ENCODE assay signal across 33 cellular contexts in the genomic region with DNA sequence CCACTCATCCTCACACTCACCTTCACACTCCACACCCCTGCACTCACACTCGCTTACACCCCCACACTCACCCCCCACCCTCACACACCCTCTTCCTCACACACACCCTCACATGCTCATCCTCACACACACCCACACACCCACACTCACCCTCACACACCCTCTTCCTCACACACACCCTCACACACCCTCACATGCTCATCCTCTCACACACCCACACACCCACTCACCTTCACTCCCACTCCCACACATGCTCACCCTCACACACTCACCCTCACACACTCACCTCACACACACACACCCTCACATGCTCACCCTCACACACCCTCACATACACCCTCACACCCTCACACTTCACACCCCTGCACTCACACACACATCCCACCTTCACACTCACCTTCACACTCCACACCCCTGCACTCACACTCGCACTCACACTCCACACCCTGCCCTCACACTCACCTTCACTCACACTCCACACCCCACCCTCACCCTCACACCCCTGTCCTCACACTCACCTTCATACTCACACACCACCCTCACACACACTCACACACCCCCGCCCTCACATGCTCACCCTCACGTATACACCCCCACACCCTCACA. TPM values are rescaled to one million over a fixed set of nuclear protein-coding genes. Genes with fewer than 3 reads are reported as not detected.
DNase-seq lines count a peak whose midpoint lies in the region; ATAC-seq, FAIRE-seq and TF ChIP-seq lines count a peak whose summit lies in the region.
"Had no signal": no experiment of that assay in that cellular context is flagged by ENCODE, and none has a peak within 500 bp of the region (broad histone marks: within the 10 kb centered on the region; RNA-seq: fewer than 3 reads in every experiment).

No MANE protein-coding gene starts in this region.

- H3K4me3 ChIP-seq in GM12878 (no peak overlapping the region), spleen (no peak overlapping the region)
- H3K4me3 ChIP-seq: breast epithelium, gastroesophageal sphincter, HAP-1, neural progenitor cell, SJSA1, tibial artery had no signal

- H3K27ac Mint-ChIP-seq in activated CD4-positive, alpha-beta T cell treated with anti-CD3 and anti-CD28 coated beads, Interleukin-2, amount 10 ng/mL, durations not matched to agents 24 days and 14 days: peak overlapping the region; percentile 75
- H3K27ac Mint-ChIP-seq in activated CD4-positive, alpha-beta T cell treated with anti-CD3 and anti-CD28 coated beads, Interleukin-2, amount 10 ng/mL, durations not matched to agents 7 days and 5 days: no peak overlapping the region
- H3K27ac Mint-ChIP-seq: CD14-positive monocyte, neural progenitor cell had no signal

- TF ChIP-seq RAD21 in GM12878 (IDR thresholded peaks at IDR 0.05; ENCODE audit: insufficient read depth, low read depth, low read length): no peak

- H3K36me3 Mint-ChIP-seq in activated CD4-positive, alpha-beta T cell treated with anti-CD3 and anti-CD28 coated beads, Interleukin-2, amount 10 ng/mL, durations not matched to agents 24 days and 14 days (ENCODE audit: low read depth): peaks cover 79% of the 10 kb centered on the region
- peaks cover 12% of the 10 kb centered on the region for H3K36me3 Mint-ChIP-seq in activated CD4-positive, alpha-beta T cell treated with anti-CD3 and anti-CD28 coated beads, Interleukin-2, amount 10 ng/mL, durations not matched to agents 7 days and 5 days (ENCODE audit: low read depth)
- H3K36me3 Mint-ChIP-seq: neural progenitor cell had no signal

- POLR2A ChIA-PET in activated CD4-positive, alpha-beta T cell treated with anti-CD3 and anti-CD28 coated beads, Interleukin-2, amount 10 ng/mL, durations not matched to agents 7 days and 5 days (lab: Charles Lee): no interaction called here
- POLR2A ChIA-PET in GM12878 (lab: Charles Lee): no interaction called here

- DNase-seq in activated CD4-positive, alpha-beta T cell treated with anti-CD3 and anti-CD28 coated beads, Interleukin-2, amount 10 ng/mL, durations not matched to agents 24 days and 14 days: no peak
- no peak for DNase-seq in activated CD4-positive, alpha-beta T cell treated with anti-CD3 and anti-CD28 coated beads, Interleukin-2, amount 10 ng/mL, durations not matched to agents 7 days and 5 days
- no peak for DNase-seq in GM12891 (ENCODE audit: insufficient read length, low spot score)
- DNase-seq in GM12878 (ENCODE audit: low read depth, low spot score): no peak
- peak; percentile 9 for DNase-seq in spleen
- DNase-seq in activated CD4-positive, CD25-positive, alpha-beta regulatory T cell treated with anti-CD3 and anti-CD28 coated beads, Interleukin-2, amount 50 U/mL, for 72 hours: no peak
- DNase-seq in medulla oblongata (ENCODE audit: extremely low spot score): no peak
- DNase-seq: 8988T; activated CD4-positive, alpha-beta T cell treated with anti-CD3 and anti-CD28 coated beads for 48 hours; activated naive CD4-positive, alpha-beta T cell treated with Interleukin-2 at 50 U/mL for 16 hours; activated T-cell treated with anti-CD3 and anti-CD28 coated beads, Interleukin-2, amount 50 U/mL, for 48 hours; amniotic stem cell; Caco-2; DMS53; hippocampal formation; NCI-H1048; NCI-H1694; NCI-H446 treated with DMSO at 0.1 percent for 48 hours; NCI-H774; stimulated activated CD4-positive, alpha-beta T cell treated with anti-CD3 and anti-CD28 coated beads, Interleukin-2, amount 100 ng/mL, for 24 hours; tibial artery; WERI-Rb-1 had no signal

- H3K4me1 ChIP-seq in GM12878 (ENCODE audit: control insufficient read depth, insufficient read depth, low read length): no peaks in the 10 kb centered on the region
- no peaks in the 10 kb centered on the region for H3K4me1 ChIP-seq in spleen
- H3K4me1 ChIP-seq: breast epithelium, Caco-2, gastroesophageal sphincter, HAP-1, tibial artery had no signal

- RAD21 ChIA-PET in GM12878 (lab: Charles Lee; ENCODE audit: unreplicated experiment): no interaction called here

- H3K9me3 Mint-ChIP-seq in activated CD4-positive, alpha-beta T cell treated with anti-CD3 and anti-CD28 coated beads, Interleukin-2, amount 10 ng/mL, durations not matched to agents 24 days and 14 days: peaks cover 35% of the 10 kb centered on the region
- peaks cover 4% of the 10 kb centered on the region for H3K9me3 Mint-ChIP-seq in activated CD4-positive, alpha-beta T cell treated with anti-CD3 and anti-CD28 coated beads, Interleukin-2, amount 10 ng/mL, durations not matched to agents 7 days and 5 days
- H3K9me3 Mint-ChIP-seq: neural progenitor cell had no signal

- H3K79me2 ChIP-seq in GM12878 (ENCODE audit: control insufficient read depth, insufficient read depth, low read length): no peaks in the 10 kb centered on the region

- H3K4me1 Mint-ChIP-seq in activated CD4-positive, alpha-beta T cell treated with anti-CD3 and anti-CD28 coated beads, Interleukin-2, amount 10 ng/mL, durations not matched to agents 24 days and 14 days: peaks cover 19% of the 10 kb centered on the region
- no peaks in the 10 kb centered on the region for H3K4me1 Mint-ChIP-seq in activated CD4-positive, alpha-beta T cell treated with anti-CD3 and anti-CD28 coated beads, Interleukin-2, amount 10 ng/mL, durations not matched to agents 7 days and 5 days

- FAIRE-seq in GM12891 (lab: Jason Lieb, UNC) (peak; percentile 74), GM12878 (lab: Jason Lieb, UNC) (no peak)
- FAIRE-seq: colon had no signal

- H3K36me3 ChIP-seq in GM12878 (ENCODE audit: control insufficient read depth in 2 of 2, insufficient read depth in 2 of 2, low read length in 1 of 2) (no peaks in the 10 kb centered on the region; a peak in 1 of 4 replicates), spleen (peaks cover 0 to 30% (median 9%) of the 10 kb centered on the region in 6 donors)
- H3K36me3 ChIP-seq: gastroesophageal sphincter, HAP-1, neural progenitor cell, WERI-Rb-1 had no signal

- H3K9me3 ChIP-seq in GM12878 (replicated peaks; ENCODE audit: control insufficient read depth, insufficient read depth, low read length) (no peaks in the 10 kb centered on the region; the same call in 1 of the 3 replicates), spleen (no peaks in the 10 kb centered on the region)
- H3K9me3 ChIP-seq: breast epithelium, Caco-2, gastroesophageal sphincter, HAP-1, SJSA1, tibial artery had no signal

- BruUV-seq in GM12878 (replicated peaks; lab: Mats Ljungman, UMichigan): no TSS peak

- no peaks in the 10 kb centered on the region for H3K27me3 Mint-ChIP-seq in activated CD4-positive, alpha-beta T cell treated with anti-CD3 and anti-CD28 coated beads, Interleukin-2, amount 10 ng/mL, durations not matched to agents 24 days and 14 days
- H3K27me3 Mint-ChIP-seq in activated CD4-positive, alpha-beta T cell treated with anti-CD3 and anti-CD28 coated beads, Interleukin-2, amount 10 ng/mL, durations not matched to agents 7 days and 5 days: no peaks in the 10 kb centered on the region

- H3K9ac ChIP-seq in GM12878 (ENCODE audit: control insufficient read depth, insufficient read depth, low read length): no peak overlapping the region
- H3K9ac ChIP-seq: neural progenitor cell had no signal

- TF ChIP-seq CTCF in GM12878 (IDR thresholded peaks at IDR 0.05 in 2 of 3, conservative IDR thresholded peaks at IDR 0.05 in 1 of 3; ENCODE audit: control insufficient read depth in 2 of 3, extremely low read depth in 1 of 3, insufficient read depth in 1 of 3, low read depth in 3 of 3, low read length in 3 of 3) (no peak), spleen (IDR thresholded peaks at IDR 0.05 in 8 of 11, conservative IDR thresholded peaks at IDR 0.05 in 3 of 11) (no peak)

- WGBS in GM12878 (ENCODE audit: insufficient coverage, insufficient replicate concordance, low lambda C conversion rate, missing lambda C conversion rate): 100% methylated on average over 2 of the region's 4 CpGs
- WGBS in spleen, 5 donors: 93 to 98% (median 94%) methylated on average over 4 of the region's 4 CpGs

- in situ Hi-C loops in GM12878 (cut with MboI): no loop called here

- ATAC-seq in GM12878 (no peak), HG02981 (IDR thresholded peaks at IDR 0.05; ENCODE audit: unreplicated experiment) (no peak)
- ATAC-seq: gastroesophageal sphincter, right cardiac atrium had no signal

- SMC1A ChIA-PET in GM12878 (lab: Charles Lee; ENCODE audit: uncharacterized antibody, unreplicated experiment): no interaction called here

- intact Hi-C loops in activated CD4-positive, alpha-beta T cell treated with anti-CD3 and anti-CD28 coated beads, Interleukin-2, amount 10 ng/mL, durations not matched to agents 24 days and 14 days (cut with micrococcal nuclease): no loop called here
- intact Hi-C loops in GM12878 (cut with micrococcal nuclease; ENCODE audit: unreplicated experiment) (no loop called here), spleen (cut with DNase I; ENCODE audit: low total_unique reads) (no loop called here)

- H3K27me3 ChIP-seq in GM12878 (replicated peaks in 1 of 2; ENCODE audit: control insufficient read depth in 2 of 2, insufficient read depth in 2 of 2, low read length in 1 of 2) (no peaks in the 10 kb centered on the region), spleen (replicated peaks in 1 of 7) (no peaks in the 10 kb centered on the region)
- H3K27me3 ChIP-seq: breast epithelium, gastroesophageal sphincter, neural progenitor cell, SJSA1, tibial artery had no signal

- no peak overlapping the region for H3K27ac ChIP-seq in GM12878 (ENCODE audit: control insufficient read depth, insufficient read depth)
- no peak overlapping the region for H3K27ac ChIP-seq in spleen
- H3K27ac ChIP-seq: breast epithelium, gastroesophageal sphincter, neural progenitor cell, SJSA1, tibial artery, WERI-Rb-1 had no signal

- H3K4me2 ChIP-seq in GM12878 (ENCODE audit: control insufficient read depth, insufficient read depth): no peak overlapping the region
- H3K4me2 ChIP-seq: neural progenitor cell had no signal

- TF ChIP-seq POLR2A in GM12891 (IDR thresholded peaks at IDR 0.05; ENCODE audit: low read depth, low read length) (no peak), GM12878 (IDR thresholded peaks at IDR 0.05; ENCODE audit: low read depth, low read length) (no peak), spleen (IDR thresholded peaks at IDR 0.05) (no peak)

- H2AFZ ChIP-seq in GM12878 (ENCODE audit: control insufficient read depth, low read depth, low read length): no peak overlapping the region
- H2AFZ ChIP-seq: neural progenitor cell had no signal

- no peaks in the 10 kb centered on the region for H4K20me1 ChIP-seq in GM12878 (ENCODE audit: control insufficient read depth, insufficient read depth)

- CTCF ChIA-PET in activated CD4-positive, alpha-beta T cell treated with anti-CD3 and anti-CD28 coated beads, Interleukin-2, amount 10 ng/mL, durations not matched to agents 7 days and 5 days (lab: Charles Lee): no interaction called here
- CTCF ChIA-PET in GM12878 (lab: Yijun Ruan, JAX): no interaction called here

- no peak overlapping the region for H3K4me3 Mint-ChIP-seq in activated CD4-positive, alpha-beta T cell treated with anti-CD3 and anti-CD28 coated beads, Interleukin-2, amount 10 ng/mL, durations not matched to agents 24 days and 14 days
- no peak overlapping the region for H3K4me3 Mint-ChIP-seq in activated CD4-positive, alpha-beta T cell treated with anti-CD3 and anti-CD28 coated beads, Interleukin-2, amount 10 ng/mL, durations not matched to agents 7 days and 5 days
- H3K4me3 Mint-ChIP-seq: CD14-positive monocyte, neural progenitor cell had no signal

- TF ChIP-seq EP300 in GM12878 (IDR thresholded peaks at IDR 0.05; ENCODE audit: borderline replicate concordance in 1 of 2, control insufficient read depth in 1 of 2, low read depth in 2 of 2, low read length in 2 of 2): no peak

RNA-seq across cellular contexts. Expression of a gene that starts 42.6 kb away (rescaled TPM):
- not detected in 2 replicates for total RNA-seq in activated CD4-positive, alpha-beta T cell treated with anti-CD3 and anti-CD28 coated beads, Interleukin-2, amount 10 ng/mL, durations not matched to agents 24 days and 14 days
- not detected for total RNA-seq in activated CD4-positive, alpha-beta T cell treated with anti-CD3 and anti-CD28 coated beads, Interleukin-2, amount 10 ng/mL, durations not matched to agents 7 days and 5 days
- polyA plus RNA-seq in GM12891 (2012; ENCODE audit: low read depth, missing spikeins): 0.37 TPM
- 0.44 and 0.56 TPM in 2 replicates for total RNA-seq in GM12878 (2013; cell fraction: nucleolus; rRNA removed)
- 0.28 and 0.60 TPM in 2 replicates for total RNA-seq in GM12878 (2014; rRNA removed)
- total RNA-seq in GM12878 (2014; rRNA removed; fragmentation: Illumina TruSeq; extraction: Trizol): 0.13 and 0.23 TPM in 2 replicates
- 0.74 and 0.98 TPM in 2 replicates for total RNA-seq in GM12878 (2021)
- 0.31 TPM for polyA plus RNA-seq in GM12878 (2011; ENCODE audit: low read depth)
- 1.1 and 1.5 TPM in 2 replicates for polyA plus RNA-seq in GM12878 (2011; rRNA removed)
- polyA plus RNA-seq in GM12878 (2011; cell fraction: cytosol; rRNA removed): 2.3 and 2.6 TPM in 2 replicates
- polyA plus RNA-seq in GM12878 (2011; cell fraction: nucleus; rRNA removed): 9.9 and 12.3 TPM in 2 replicates
- 0.38 and 0.42 TPM in 2 replicates for polyA plus RNA-seq in GM12878 (2012)
- 0.35 TPM in 1 of 2 replicates, not detected in the other for polyA plus RNA-seq in GM12878 (2014; fragmentation: Illumina TruSeq; extraction: Trizol)
- polyA plus RNA-seq in GM12878 (2014; fragmentation: Nextera tagmentation; extraction: Ambion mirVana): under 1 TPM in 1 of 2 experiments, not detected in 1; 0.11 TPM
- polyA plus RNA-seq in GM12878 (2014; rRNA removed): 0.94 and 1.3 TPM in 2 replicates
- polyA plus RNA-seq in GM12878 (2016; fragmentation: Nextera tagmentation; extraction: Ambion mirVana): under 1 TPM; 0.43 to 0.48 TPM
- polyA minus RNA-seq in GM12878 (2011; rRNA and poly(A)+ RNA removed): 0.66 and 1.1 TPM in 2 replicates
- 1.1 TPM in 1 of 2 replicates, not detected in the other for polyA minus RNA-seq in GM12878 (2011; cell fraction: cytosol; rRNA and poly(A)+ RNA removed)
- 0.60 and 0.77 TPM in 2 replicates for polyA minus RNA-seq in GM12878 (2011; cell fraction: nucleus; rRNA and poly(A)+ RNA removed)
- not detected for total RNA-seq in spleen
- polyA plus RNA-seq in spleen: not detected
- total RNA-seq: Caco-2, fibroblast of lung, lung microvascular endothelial cell had no signal
- polyA plus RNA-seq: CD14-positive monocyte, fibroblast of lung had no signal
